ENCODE assay signal across 13 cellular contexts in genomic region chr3:23264413-23264812, GRCh38.
A peak's percentile ranks its signal among the peaks of the same experiment; 100 is the strongest.
DNase-seq lines count a peak whose midpoint lies in the region; ATAC-seq and TF ChIP-seq lines count a peak whose summit lies in the region.
"Had no signal": no experiment of that assay in that cellular context is flagged by ENCODE, and none has a peak within 500 bp of the region (broad histone marks: within the 10 kb centered on the region; RNA-seq: fewer than 3 reads in every experiment).

No MANE protein-coding gene starts in this region.

- DNase-seq in AG09309 (ENCODE audit: low read depth): peak; percentile 56
- DNase-seq in Karpas-422: peak; percentile 20
- peak; percentile 59 to 86 for DNase-seq in cardiac fibroblast (ENCODE audit: low read depth in 2 of 2)
- DNase-seq in myocyte (ENCODE audit: low read depth): peak; percentile 28
- no peak for DNase-seq in HT-29 (ENCODE audit: low spot score)
- no peak for DNase-seq in GM13976 (ENCODE audit: low spot score)
- DNase-seq: activated CD4-positive, alpha-beta T cell treated with anti-CD3 and anti-CD28 coated beads, Interleukin-2, amount 50 U/mL, for 1 hour; nucleus accumbens; SHP77 treated with DMSO at 0.1 percent for 48 hours had no signal

- no peaks in the 10 kb centered on the region for H3K4me1 ChIP-seq in Karpas-422 (ENCODE audit: low read length)
- H3K4me1 ChIP-seq: BLaER1 treated with 17β-estradiol and CSF1 and Interleukin-3, amounts not matched to agents 10 nM and 100 nM had no signal

- H3K27me3 ChIP-seq in Karpas-422 (ENCODE audit: low read length): no peaks in the 10 kb centered on the region
- H3K27me3 ChIP-seq: BLaER1 treated with 17β-estradiol and CSF1 and Interleukin-3, amounts not matched to agents 10 nM and 100 nM had no signal

- H3K27ac ChIP-seq in Karpas-422 (ENCODE audit: low read length): no peak overlapping the region
- H3K27ac ChIP-seq: BLaER1 treated with 17β-estradiol and CSF1 and Interleukin-3, amounts not matched to agents 10 nM and 100 nM had no signal

- no peak overlapping the region for H2AFZ ChIP-seq in Karpas-422 (ENCODE audit: low read length)

- no peaks in the 10 kb centered on the region for H3K9me2 ChIP-seq in Karpas-422 (replicated peaks; ENCODE audit: insufficient read depth, low read length)

- no peak overlapping the region for H3K4me2 ChIP-seq in Karpas-422 (ENCODE audit: low read depth, low read length, poor library complexity, severe bottlenecking)
- H3K4me2 ChIP-seq: BLaER1 treated with 17β-estradiol and CSF1 and Interleukin-3, amounts not matched to agents 10 nM and 100 nM had no signal

- no peak overlapping the region for H3K9ac ChIP-seq in Karpas-422 (ENCODE audit: low read length)
- H3K9ac ChIP-seq: BLaER1 treated with 17β-estradiol and CSF1 and Interleukin-3, amounts not matched to agents 10 nM and 100 nM had no signal

- no peaks in the 10 kb centered on the region for H3K9me3 ChIP-seq in Karpas-422 (ENCODE audit: low read length)

- ATAC-seq in HG03135 (IDR thresholded peaks at IDR 0.05; ENCODE audit: unreplicated experiment) (no peak), GM19397 (IDR thresholded peaks at IDR 0.05; ENCODE audit: unreplicated experiment) (no peak)

- no peaks in the 10 kb centered on the region for H4K20me1 ChIP-seq in Karpas-422 (ENCODE audit: insufficient read depth, low read depth, low read length)

- H3K4me3 ChIP-seq in AG09309 (ENCODE audit: control insufficient read depth, low read depth, low read length) (no peak overlapping the region), Karpas-422 (ENCODE audit: low read length) (no peak overlapping the region), cardiac fibroblast (replicated peaks in 1 of 2; ENCODE audit: low read depth in 2 of 2, low read length in 2 of 2) (no peak overlapping the region)
- H3K4me3 ChIP-seq: BLaER1 treated with 17β-estradiol and CSF1 and Interleukin-3, amounts not matched to agents 10 nM and 100 nM; skin epidermis had no signal

- no peaks in the 10 kb centered on the region for H3K36me3 ChIP-seq in Karpas-422 (ENCODE audit: insufficient read depth, low read length)

- H3K79me2 ChIP-seq in Karpas-422 (ENCODE audit: low read length): no peaks in the 10 kb centered on the region

- TF ChIP-seq CTCF in AG09309 (IDR thresholded peaks at IDR 0.05; ENCODE audit: control insufficient read depth, insufficient read depth, low read depth, low read length, missing control alignments) (no peak), cardiac fibroblast (IDR thresholded peaks at IDR 0.05; ENCODE audit: low read depth, low read length) (no peak), GM13976 (IDR thresholded peaks at IDR 0.05; ENCODE audit: borderline replicate concordance, control extremely low read depth, extremely low read depth, insufficient read depth, missing control alignments) (no peak)

- in situ Hi-C loops in GM13976 (cut with MboI; ENCODE audit: low sequenced_read_pairs, unreplicated experiment): no loop called here

Comparison
In these comparisons a context has a peak if more than half of its experiments do, and no peak if none do; other contexts are left out.
1. DNase-seq: peak in AG09309 (single experiment), Karpas-422 (single experiment), cardiac fibroblast (2 of 2) and myocyte (single experiment); none in HT-29 (single experiment) and GM13976 (single experiment).